8 cellular contexts compared by ENCODE assay signal in the genomic region with DNA sequence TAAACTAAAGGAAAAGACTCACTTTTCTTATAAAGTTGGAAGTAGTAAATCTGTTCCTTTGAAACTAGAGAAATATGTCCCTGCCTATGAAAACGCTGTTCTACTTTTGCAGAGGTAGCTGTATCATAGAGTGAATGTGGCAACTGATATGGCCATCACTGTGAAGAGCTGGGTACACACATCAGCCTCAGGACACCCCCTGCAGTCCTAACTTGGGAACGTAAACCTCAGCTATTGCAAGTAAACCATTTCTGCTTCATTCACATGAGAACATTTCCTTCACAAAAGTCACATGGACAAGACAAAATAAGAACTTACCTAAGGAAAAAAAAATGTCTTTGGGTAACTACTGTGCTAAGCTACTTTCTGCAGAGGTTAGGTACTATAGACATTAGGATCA.
A peak's percentile ranks its signal among the peaks of the same experiment; 100 is the strongest.
DNase-seq lines count a peak whose midpoint lies in the region; ATAC-seq and TF ChIP-seq lines count a peak whose summit lies in the region.

No MANE protein-coding gene starts in this region.

- H3K27ac ChIP-seq in SJCRH30 (no peak overlapping the region), gastroesophageal sphincter (no peak overlapping the region)

- no peaks in the 10 kb centered on the region for H3K4me1 Mint-ChIP-seq in type B pancreatic cell (ENCODE audit: unreplicated experiment)

- TF ChIP-seq POLR2A in gastroesophageal sphincter (IDR thresholded peaks at IDR 0.05): no peak

- no peaks in the 10 kb centered on the region for H3K27me3 Mint-ChIP-seq in type B pancreatic cell

- no peaks in the 10 kb centered on the region for H3K27me3 ChIP-seq in SJCRH30
- H3K27me3 ChIP-seq in gastroesophageal sphincter: no peaks in the 10 kb centered on the region

- TF ChIP-seq EP300 in gastroesophageal sphincter (IDR thresholded peaks at IDR 0.05): no peak

- ATAC-seq in GM19372 (IDR thresholded peaks at IDR 0.05; ENCODE audit: low read depth, unreplicated experiment) (peak; percentile 66), gastroesophageal sphincter (no peak), GM21381 (IDR thresholded peaks at IDR 0.05; ENCODE audit: unreplicated experiment) (no peak), GM18502 (IDR thresholded peaks at IDR 0.05; ENCODE audit: poor library complexity, unreplicated experiment) (no peak)

- H3K9me3 ChIP-seq in SJCRH30 (replicated peaks) (no peaks in the 10 kb centered on the region), gastroesophageal sphincter (no peaks in the 10 kb centered on the region)

- H3K4me3 ChIP-seq in SJCRH30: no peak overlapping the region
- no peak overlapping the region for H3K4me3 ChIP-seq in gastroesophageal sphincter

- H3K36me3 Mint-ChIP-seq in type B pancreatic cell: no peaks in the 10 kb centered on the region

- DNase-seq in Ammon's horn (ENCODE audit: low spot score): peak; percentile 42
- DNase-seq in SJCRH30: peak; percentile 38 to 59
- DNase-seq in foreskin melanocyte: peak; percentile 7
- DNase-seq in type B pancreatic cell (ENCODE audit: extremely low spot score, unreplicated experiment): no peak

- 40 to 75% methylated on average over 1 to 2 of the region's 2 CpGs for WGBS in gastroesophageal sphincter (ENCODE audit: low coverage in 1 of 2), 2 donors

- no peaks in the 10 kb centered on the region for H3K4me1 ChIP-seq in SJCRH30
- H3K4me1 ChIP-seq in gastroesophageal sphincter: peaks cover 0 to 13% (median 0%) of the 10 kb centered on the region in 3 donors

- TF ChIP-seq CTCF in type B pancreatic cell (conservative IDR thresholded peaks at IDR 0.05) (peak; percentile 51), gastroesophageal sphincter (IDR thresholded peaks at IDR 0.05) (no peak)

- H3K4me3 Mint-ChIP-seq in type B pancreatic cell: no peak overlapping the region

- no peaks in the 10 kb centered on the region for H3K9me3 Mint-ChIP-seq in type B pancreatic cell

- no peaks in the 10 kb centered on the region for H3K36me3 ChIP-seq in SJCRH30
- H3K36me3 ChIP-seq in gastroesophageal sphincter: no peaks in the 10 kb centered on the region

- H3K27ac Mint-ChIP-seq in type B pancreatic cell: no peak overlapping the region
